Comparison of ENCODE assay signal across 9 cellular contexts in genomic region chr9:134413890-134414731, GRCh38.
DNase-seq lines count a peak whose midpoint lies in the region; ATAC-seq and TF ChIP-seq lines count a peak whose summit lies in the region.
"Had no signal": no experiment of that assay in that cellular context is flagged by ENCODE, and none has a peak within 500 bp of the region (broad histone marks: within the 10 kb centered on the region; RNA-seq: fewer than 3 reads in every experiment).

No MANE protein-coding gene starts in this region.

- no peaks in the 10 kb centered on the region for H3K36me3 ChIP-seq in Panc1 (ENCODE audit: control insufficient read depth, insufficient read depth, low read length)
- H3K36me3 ChIP-seq in testis (ENCODE audit: low read depth, missing control alignments) = no peaks in the 10 kb centered on the region

- peaks cover 20% of the 10 kb centered on the region for H3K4me1 ChIP-seq in Panc1 (ENCODE audit: control insufficient read depth, insufficient read depth, low read length)
- peaks cover 52% of the 10 kb centered on the region for H3K4me1 ChIP-seq in testis

- BruUV-seq in Panc1 (replicated peaks; lab: Mats Ljungman, UMichigan) = no TSS peak

- CTCF ChIA-PET in Panc1 (lab: Charles Lee) = no interaction called here

- no peak overlapping the region for H3K4me3 ChIP-seq in Panc1 (ENCODE audit: low read depth in 2 of 2, low read length in 2 of 2)
- no peak overlapping the region for H3K4me3 ChIP-seq in skeletal muscle cell (ENCODE audit: low read depth, low read length)
- H3K4me3 ChIP-seq in testis = no peak overlapping the region

- H3K27me3 ChIP-seq in Panc1 (ENCODE audit: control insufficient read depth, insufficient read depth, low read length) = no peaks in the 10 kb centered on the region
- no peaks in the 10 kb centered on the region for H3K27me3 ChIP-seq in testis

- TF ChIP-seq CTCF in Panc1 (IDR thresholded peaks at IDR 0.05) (no peak), testis (IDR thresholded peaks at IDR 0.05) (no peak)

- POLR2A ChIA-PET in Panc1 (lab: Charles Lee) = no interaction called here

- peak; percentile 66 for DNase-seq in HCEC 1CT
- DNase-seq in Panc1 (ENCODE audit: low read depth, low spot score) = no peak
- peak; percentile 22 for DNase-seq in fibroblast of the conjunctiva (ENCODE audit: low read depth)
- peak; percentile 47 for DNase-seq in skeletal muscle cell (ENCODE audit: low read depth)
- DNase-seq in testis = no peak
- DNase-seq in activated CD4-positive, CD25-positive, alpha-beta regulatory T cell treated with anti-CD3 and anti-CD28 coated beads, Interleukin-2, amount 50 U/mL, for 72 hours = no peak
- DNase-seq: naive B cell had no signal

- peak; percentile 90 for ATAC-seq in Panc1
- no peak for ATAC-seq in GM18502 (IDR thresholded peaks at IDR 0.05; ENCODE audit: poor library complexity, unreplicated experiment)
- ATAC-seq in HG02623 (IDR thresholded peaks at IDR 0.05; ENCODE audit: unreplicated experiment) = no peak

- in situ Hi-C loops in Panc1 (cut with HindIII; ENCODE audit: low pct_unique_long_range_greater_than_20kb, low sequenced_read_pairs) = no loop called here

- no peak for TF ChIP-seq POLR2A in testis (IDR thresholded peaks at IDR 0.05)

- no peak overlapping the region for H3K27ac ChIP-seq in Panc1 (ENCODE audit: low read length)
- H3K27ac ChIP-seq in testis = no peak overlapping the region

- WGBS in testis, 2 donors = 62 to 82% methylated on average over 8 to 26 of the region's 30 CpGs

- no peaks in the 10 kb centered on the region for H3K9me3 ChIP-seq in Panc1 (ENCODE audit: control insufficient read depth, insufficient read depth, low read depth, low read length)
- H3K9me3 ChIP-seq in testis = no peaks in the 10 kb centered on the region

- intact Hi-C loops in Panc1 (cut with micrococcal nuclease; ENCODE audit: unreplicated experiment) (no loop called here), testis (cut with DNase I; ENCODE audit: low total_unique reads) (no loop called here)

Comparison
In these comparisons a context has a peak if more than half of its experiments do, and no peak if none do; other contexts are left out.
1. DNase-seq: peak in HCEC 1CT (single experiment), fibroblast of the conjunctiva (single experiment) and skeletal muscle cell (single experiment); none in Panc1 (single experiment), testis (single experiment) and activated CD4-positive, CD25-positive, alpha-beta regulatory T cell treated with anti-CD3 and anti-CD28 coated beads, Interleukin-2, amount 50 U/mL, for 72 hours (single experiment).